Comparison of ENCODE assay signal across 34 cellular contexts in genomic region chr9:84375954-84376353, GRCh38. TPM values are rescaled to one million over a fixed set of nuclear protein-coding genes. Genes with fewer than 3 reads are reported as not detected.
"Had no signal": no experiment of that assay in that cellular context is flagged by ENCODE, and none has a peak within 500 bp of the region (broad histone marks: within the 10 kb centered on the region; RNA-seq: fewer than 3 reads in every experiment).

No MANE protein-coding gene starts in this region.

- DNase-seq: activated CD4-positive, alpha-beta T cell treated with anti-CD3 and anti-CD28 coated beads, Interleukin-2, amount 10 ng/mL, durations not matched to agents 24 days and 14 days; activated CD4-positive, alpha-beta T cell treated with anti-CD3 and anti-CD28 coated beads, Interleukin-2, amount 50 U/mL, for 4 hours; activated CD8-positive, alpha-beta T cell treated with anti-CD3 and anti-CD28 coated beads for 36 hours; activated effector memory CD4-positive, alpha-beta T cell treated with anti-CD3 and anti-CD28 coated beads, Interleukin-2, amount 50 U/mL, for 16 hours; activated naive CD4-positive, alpha-beta T cell; activated naive CD4-positive, alpha-beta T cell treated with anti-CD3 and anti-CD28 coated beads, Interleukin-2, amount 50 U/mL, for 16 hours; activated naive CD8-positive, alpha-beta T cell treated with anti-CD3 and anti-CD28 coated beads for 36 hours; activated T-cell treated with anti-CD3 and anti-CD28 coated beads, Interleukin-2, amount 50 U/mL, for 1 hour; activated T-cell treated with anti-CD3 and anti-CD28 coated beads, Interleukin-2, amount 50 U/mL, for 72 hours; amygdala; body of pancreas; Karpas-422; KBM-7; MV-4-11; NCI-H1092; NCI-H1436 treated with DMSO at 0.1 percent for 48 hours; NCI-H1694 treated with DMSO at 0.1 percent for 48 hours; NCI-H2029; NCI-H2107; NCI-H2171; NCI-H510A; NCI-H526; NCI-H748 treated with DMSO at 0.1 percent for 48 hours; PC-3; Peyer's patch; RPMI8226; SHP77 treated with DMSO at 0.1 percent for 48 hours; SW 1271; T-helper 1 cell; T-helper 9 cell had no signal

- H3K4me1 ChIP-seq: body of pancreas, Peyer's patch, SJSA1 had no signal

- H3K9me3 ChIP-seq: body of pancreas, breast epithelium, Peyer's patch, SJSA1 had no signal

- H3K27ac Mint-ChIP-seq: activated CD4-positive, alpha-beta T cell treated with anti-CD3 and anti-CD28 coated beads, Interleukin-2, amount 10 ng/mL, durations not matched to agents 24 days and 14 days; activated CD8-positive, alpha-beta T cell treated with anti-CD3 and anti-CD28 coated beads for 36 hours; activated naive CD8-positive, alpha-beta T cell treated with anti-CD3 and anti-CD28 coated beads for 36 hours; activated T-cell treated with anti-CD3 and anti-CD28 coated beads, Interleukin-2, amount 50 U/mL, for 72 hours; activated T-helper 17 cell treated with anti-CD3 and anti-CD28 coated beads, Interleukin-2, amount 50 U/mL, for 72 hours had no signal

- ATAC-seq: activated CD8-positive, alpha-beta T cell treated with anti-CD3 and anti-CD28 coated beads for 36 hours; activated T-cell treated with anti-CD3 and anti-CD28 coated beads, Interleukin-2, amount 50 U/mL, for 72 hours; activated T-helper 17 cell treated with anti-CD3 and anti-CD28 coated beads, Interleukin-2, amount 50 U/mL, for 72 hours; body of pancreas; PC-3 had no signal

- H3K9me3 Mint-ChIP-seq: activated CD4-positive, alpha-beta T cell treated with anti-CD3 and anti-CD28 coated beads, Interleukin-2, amount 10 ng/mL, durations not matched to agents 24 days and 14 days; activated CD8-positive, alpha-beta T cell treated with anti-CD3 and anti-CD28 coated beads for 36 hours; activated naive CD8-positive, alpha-beta T cell treated with anti-CD3 and anti-CD28 coated beads for 36 hours; activated T-helper 17 cell treated with anti-CD3 and anti-CD28 coated beads, Interleukin-2, amount 50 U/mL, for 72 hours had no signal

- H3K36me3 ChIP-seq: breast epithelium, Peyer's patch, SJSA1 had no signal

- H3K27ac ChIP-seq: body of pancreas, breast epithelium, Peyer's patch, SJSA1 had no signal

- H3K36me3 Mint-ChIP-seq: activated naive CD8-positive, alpha-beta T cell treated with anti-CD3 and anti-CD28 coated beads for 36 hours had no signal

- H3K4me3 ChIP-seq: body of pancreas, breast epithelium, Peyer's patch, SJSA1 had no signal

- H3K27me3 ChIP-seq: body of pancreas, breast epithelium, Peyer's patch, SJSA1 had no signal

- H3K4me3 Mint-ChIP-seq: activated CD4-positive, alpha-beta T cell treated with anti-CD3 and anti-CD28 coated beads, Interleukin-2, amount 10 ng/mL, durations not matched to agents 24 days and 14 days; activated CD8-positive, alpha-beta T cell treated with anti-CD3 and anti-CD28 coated beads for 36 hours; activated naive CD8-positive, alpha-beta T cell treated with anti-CD3 and anti-CD28 coated beads for 36 hours; activated T-cell treated with anti-CD3 and anti-CD28 coated beads, Interleukin-2, amount 50 U/mL, for 72 hours; activated T-helper 17 cell treated with anti-CD3 and anti-CD28 coated beads, Interleukin-2, amount 50 U/mL, for 72 hours had no signal

- H3K4me1 Mint-ChIP-seq: activated CD4-positive, alpha-beta T cell treated with anti-CD3 and anti-CD28 coated beads, Interleukin-2, amount 10 ng/mL, durations not matched to agents 24 days and 14 days; activated naive CD8-positive, alpha-beta T cell treated with anti-CD3 and anti-CD28 coated beads for 36 hours; activated T-helper 17 cell treated with anti-CD3 and anti-CD28 coated beads, Interleukin-2, amount 50 U/mL, for 72 hours had no signal

- FAIRE-seq: astrocyte had no signal

RNA-seq across cellular contexts. Expression of gene SLC28A3, which starts 35.4 kb away (rescaled TPM):
- total RNA-seq: PC-3 had no signal
